1 cellular context compared by ENCODE assay signal in genomic region chr2:174527101-174527721, GRCh38.
A peak's percentile ranks its signal among the peaks of the same experiment; 100 is the strongest.
TF ChIP-seq lines count a peak whose summit lies in the region.

No MANE protein-coding gene starts in this region.

TF ChIP-seq in HepG2, 621 proteins besides CTCF, POLR2A, EP300 and RAD21:
- TF ChIP-seq MBNL3 (CRISPR knock-in tag; conservative IDR thresholded peaks at IDR 0.05): no peak
- TF ChIP-seq ATAD3A (CRISPR knock-in tag; IDR thresholded peaks at IDR 0.05): no peak
- TF ChIP-seq, protein P1, sequence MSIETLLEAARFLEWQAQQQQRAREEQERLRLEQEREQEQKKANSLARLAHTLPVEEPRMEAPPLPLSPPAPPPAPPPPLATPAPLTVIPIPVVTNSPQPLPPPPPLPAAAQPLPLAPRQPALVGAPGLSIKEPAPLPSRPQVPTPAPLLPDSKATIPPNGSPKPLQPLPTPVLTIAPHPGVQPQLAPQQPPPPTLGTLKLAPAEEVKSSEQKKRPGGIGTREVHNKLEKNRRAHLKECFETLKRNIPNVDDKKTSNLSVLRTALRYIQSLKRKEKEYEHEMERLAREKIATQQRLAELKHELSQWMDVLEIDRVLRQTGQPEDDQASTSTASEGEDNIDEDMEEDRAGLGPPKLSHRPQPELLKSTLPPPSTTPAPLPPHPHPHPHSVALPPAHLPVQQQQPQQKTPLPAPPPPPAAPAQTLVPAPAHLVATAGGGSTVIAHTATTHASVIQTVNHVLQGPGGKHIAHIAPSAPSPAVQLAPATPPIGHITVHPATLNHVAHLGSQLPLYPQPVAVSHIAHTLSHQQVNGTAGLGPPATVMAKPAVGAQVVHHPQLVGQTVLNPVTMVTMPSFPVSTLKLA (IDR thresholded peaks at IDR 0.05): peak; percentile 99
